ENCODE assay signal across 1 cellular context in genomic region chr11:63939351-63939920, GRCh38.
TF ChIP-seq lines count a peak whose summit lies in the region.

No MANE protein-coding gene starts in this region.

TF ChIP-seq in HepG2, 621 proteins besides CTCF, POLR2A, EP300 and RAD21 (continued from another document):
- TF ChIP-seq ARID4A (CRISPR knock-in tag; IDR thresholded peaks at IDR 0.05; ENCODE audit: borderline replicate concordance) (peak; percentile 6; the same call in 1 of the 2 replicates), GABPA (IDR thresholded peaks at IDR 0.05; ENCODE audit: low read depth, low read length) (0 out of 2 replicates have a peak, but pooled peaks have one; percentile 6), GABPA (CRISPR knock-in tag; IDR thresholded peaks at IDR 0.05; ENCODE audit: low read depth) (peak; percentile 58), KDM5A (IDR thresholded peaks at IDR 0.05; ENCODE audit: borderline replicate concordance, low read length) (peak; percentile 44; the same call in 1 of the 2 replicates), NR2F2 (IDR thresholded peaks at IDR 0.05; ENCODE audit: borderline replicate concordance, low read depth) (0 out of 2 replicates have a peak, but pooled peaks have one; percentile 2), ZNF816 (CRISPR knock-in tag; IDR thresholded peaks at IDR 0.05; ENCODE audit: borderline replicate concordance) (peak; percentile 61; the same call in 1 of the 2 replicates), ZNF891 (CRISPR knock-in tag; IDR thresholded peaks at IDR 0.05) (no peak), TEAD3 (CRISPR knock-in tag; optimal IDR thresholded peaks at IDR 0.05; ENCODE audit: borderline replicate concordance) (no peak), FOXC1 (CRISPR knock-in tag; IDR thresholded peaks at IDR 0.05; ENCODE audit: borderline replicate concordance) (no peak), SNAI1 (CRISPR knock-in tag; IDR thresholded peaks at IDR 0.05; ENCODE audit: borderline replicate concordance) (0 out of 2 replicates have a peak, but pooled peaks have one; percentile 54), NR3C1 (CRISPR knock-in tag; IDR thresholded peaks at IDR 0.05) (no peak), KDM5B (CRISPR knock-in tag; IDR thresholded peaks at IDR 0.05; ENCODE audit: borderline replicate concordance) (peak; percentile 16; the same call in 1 of the 2 replicates), ZFX (CRISPR knock-in tag; IDR thresholded peaks at IDR 0.05; ENCODE audit: low read depth) (peak; percentile 36; the same call in 1 of the 2 replicates), SAP130 (CRISPR knock-in tag; IDR thresholded peaks at IDR 0.05; ENCODE audit: low read depth) (peak; percentile 51; the same call in 1 of the 2 replicates), BHLHE40 (IDR thresholded peaks at IDR 0.05; ENCODE audit: low read length) (no peak), ZNF572 (CRISPR knock-in tag; IDR thresholded peaks at IDR 0.05) (peak; percentile 21; the same call in 1 of the 2 replicates), ZNF414 (CRISPR knock-in tag; IDR thresholded peaks at IDR 0.05) (0 out of 2 replicates have a peak, but pooled peaks have one; percentile 30), MED8 (CRISPR knock-in tag; IDR thresholded peaks at IDR 0.05; ENCODE audit: insufficient replicate concordance) (peak; percentile 26), RARG (CRISPR knock-in tag; IDR thresholded peaks at IDR 0.05; ENCODE audit: low read depth) (no peak)
- TF ChIP-seq, protein P1, sequence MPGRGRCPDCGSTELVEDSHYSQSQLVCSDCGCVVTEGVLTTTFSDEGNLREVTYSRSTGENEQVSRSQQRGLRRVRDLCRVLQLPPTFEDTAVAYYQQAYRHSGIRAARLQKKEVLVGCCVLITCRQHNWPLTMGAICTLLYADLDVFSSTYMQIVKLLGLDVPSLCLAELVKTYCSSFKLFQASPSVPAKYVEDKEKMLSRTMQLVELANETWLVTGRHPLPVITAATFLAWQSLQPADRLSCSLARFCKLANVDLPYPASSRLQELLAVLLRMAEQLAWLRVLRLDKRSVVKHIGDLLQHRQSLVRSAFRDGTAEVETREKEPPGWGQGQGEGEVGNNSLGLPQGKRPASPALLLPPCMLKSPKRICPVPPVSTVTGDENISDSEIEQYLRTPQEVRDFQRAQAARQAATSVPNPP (CRISPR knock-in tag; IDR thresholded peaks at IDR 0.05) = 0 out of 2 replicates have a peak, but pooled peaks have one; percentile 33
- TF ChIP-seq, protein P2, sequence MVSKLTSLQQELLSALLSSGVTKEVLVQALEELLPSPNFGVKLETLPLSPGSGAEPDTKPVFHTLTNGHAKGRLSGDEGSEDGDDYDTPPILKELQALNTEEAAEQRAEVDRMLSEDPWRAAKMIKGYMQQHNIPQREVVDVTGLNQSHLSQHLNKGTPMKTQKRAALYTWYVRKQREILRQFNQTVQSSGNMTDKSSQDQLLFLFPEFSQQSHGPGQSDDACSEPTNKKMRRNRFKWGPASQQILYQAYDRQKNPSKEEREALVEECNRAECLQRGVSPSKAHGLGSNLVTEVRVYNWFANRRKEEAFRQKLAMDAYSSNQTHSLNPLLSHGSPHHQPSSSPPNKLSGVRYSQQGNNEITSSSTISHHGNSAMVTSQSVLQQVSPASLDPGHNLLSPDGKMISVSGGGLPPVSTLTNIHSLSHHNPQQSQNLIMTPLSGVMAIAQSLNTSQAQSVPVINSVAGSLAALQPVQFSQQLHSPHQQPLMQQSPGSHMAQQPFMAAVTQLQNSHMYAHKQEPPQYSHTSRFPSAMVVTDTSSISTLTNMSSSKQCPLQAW (CRISPR knock-in tag; IDR thresholded peaks at IDR 0.05) = 0 out of 2 replicates have a peak, but pooled peaks have one; percentile 24
